In the genomic region with DNA sequence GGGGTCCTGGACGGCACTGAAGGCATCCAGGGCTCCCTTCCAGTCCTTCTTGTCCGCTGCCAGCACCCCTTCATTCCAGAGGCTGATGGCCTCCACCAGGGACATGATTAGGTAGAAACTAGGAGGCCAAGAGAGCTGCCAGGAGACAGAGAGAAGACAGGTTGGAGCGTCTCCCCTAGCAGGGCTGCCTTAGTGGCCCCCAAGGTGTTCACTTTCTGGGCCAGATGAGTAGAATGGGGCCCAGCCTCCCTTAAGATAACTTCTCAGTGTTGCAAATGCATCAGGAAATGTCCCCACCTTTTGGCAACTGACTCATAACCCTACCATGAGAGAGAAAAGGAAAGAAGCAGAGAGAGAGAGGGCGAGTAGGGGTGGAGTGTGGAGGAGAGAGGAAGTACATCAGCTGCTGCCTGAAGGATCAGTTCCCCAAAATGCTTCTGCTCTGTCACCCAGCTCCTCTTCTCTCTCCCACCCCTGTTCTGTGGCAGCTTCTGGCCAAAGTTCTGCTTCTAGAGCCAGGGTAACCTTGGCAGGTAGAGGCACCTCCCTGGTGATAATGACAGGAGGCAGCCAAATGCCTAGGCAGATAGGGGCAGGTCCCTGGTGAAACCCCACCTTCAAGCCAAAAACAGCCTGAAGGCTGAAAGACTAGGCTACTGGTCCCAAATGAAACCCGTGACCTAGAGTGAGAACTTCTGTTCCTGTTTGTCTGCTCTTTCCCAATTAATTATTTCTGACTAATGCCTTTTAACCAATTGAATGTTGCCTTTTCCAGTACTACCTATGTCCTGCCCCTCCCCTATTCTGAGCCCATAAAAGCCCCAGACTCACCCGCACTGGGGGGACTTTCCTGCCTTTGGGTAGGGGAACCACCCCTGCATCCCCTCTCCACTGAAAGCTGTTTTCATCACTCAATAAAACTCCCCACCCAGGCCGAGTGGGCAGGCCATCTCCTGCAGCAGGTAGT, we compare ENCODE assay signal across 8 cellular contexts. TPM values are rescaled to one million over a fixed set of nuclear protein-coding genes. Genes with fewer than 3 reads are reported as not detected.
DNase-seq lines count a peak whose midpoint lies in the region; ATAC-seq lines count a peak whose summit lies in the region.

Gene NCF2 (minus strand): TSS at position 235 of the 967 bp plus-strand sequence. CDS start 130 bp downstream, at position 105.

- no peaks in the 10 kb centered on the region for H3K27me3 Mint-ChIP-seq in CD4-positive, CD25-positive, alpha-beta regulatory T cell

- H3K27me3 ChIP-seq in CD4-positive, CD25-positive, alpha-beta regulatory T cell (ENCODE audit: control insufficient read depth, insufficient read depth, low read length): no peaks in the 10 kb centered on the region

- H3K4me3 ChIP-seq in CD4-positive, CD25-positive, alpha-beta regulatory T cell (ENCODE audit: low read depth, low read length): peak within 1 kb of the TSS; percentile 37

- H3K4me1 ChIP-seq in CD4-positive, CD25-positive, alpha-beta regulatory T cell (ENCODE audit: control insufficient read depth, insufficient read depth, low read length, poor library complexity, severe bottlenecking): peaks cover 21% of the 10 kb centered on the region

- no peaks in the 10 kb centered on the region for H3K36me3 Mint-ChIP-seq in CD4-positive, CD25-positive, alpha-beta regulatory T cell

- peak in 1 of 3 donors; percentile 91 for DNase-seq in CD4-positive, CD25-positive, alpha-beta regulatory T cell
- DNase-seq in GM19238 (ENCODE audit: insufficient read length, low spot score) (peak; percentile 65), germinal center (ENCODE audit: low spot score) (peak; percentile 77), NCI-H526 treated with DMSO at 0.1 percent for 48 hours (lab: John Stamatoyannopoulos, UW) (no peak)
- DNase-seq in stimulated activated CD8-positive, alpha-beta memory T cell treated with anti-CD3 and anti-CD28 coated beads, Interleukin-4, amount 100 ng/mL, for 48 hours: peak; percentile 52
- no peak for DNase-seq in stimulated activated naive CD4-positive, alpha-beta T cell (lab: John Stamatoyannopoulos, UW)

- H3K9me3 ChIP-seq in CD4-positive, CD25-positive, alpha-beta regulatory T cell (ENCODE audit: control insufficient read depth in 2 of 2, low read length in 2 of 2): no peaks in the 10 kb centered on the region

- intact Hi-C loops in T-helper 2 cell treated with Interferon-gamma antibody and Interleukin-4, amounts not matched to agents 100 ng/mL and 5 ng/mL, for 36 hours (cut with micrococcal nuclease): loop anchor here (1.0 to 5.0 kb wide), 3 partner anchors 44 to 120 kb away; partner anchors contain the start of gene ARPC5

- H3K9me3 Mint-ChIP-seq in CD4-positive, CD25-positive, alpha-beta regulatory T cell: no peaks in the 10 kb centered on the region

- peak within 1 kb of the TSS; percentile 52 for H3K27ac ChIP-seq in CD4-positive, CD25-positive, alpha-beta regulatory T cell (ENCODE audit: insufficient read depth, low read length, poor library complexity, severe bottlenecking)

- peak within 1 kb of the TSS; percentile 50 to 87 (median 76) for H3K27ac Mint-ChIP-seq in CD4-positive, CD25-positive, alpha-beta regulatory T cell

- peaks cover 10 to 31% (median 25%) of the 10 kb centered on the region in 4 donors for H3K4me1 Mint-ChIP-seq in CD4-positive, CD25-positive, alpha-beta regulatory T cell

- no peaks in the 10 kb centered on the region for H3K36me3 ChIP-seq in CD4-positive, CD25-positive, alpha-beta regulatory T cell (ENCODE audit: control insufficient read depth, insufficient read depth, low read length)

- peak within 1 kb of the TSS; percentile 16 to 44 (median 30) for H3K4me3 Mint-ChIP-seq in CD4-positive, CD25-positive, alpha-beta regulatory T cell

- peak; percentile 65 to 66 for ATAC-seq in CD4-positive, CD25-positive, alpha-beta regulatory T cell (ENCODE audit: low read depth in 2 of 2)
- ATAC-seq in HG03135 (IDR thresholded peaks at IDR 0.05; ENCODE audit: unreplicated experiment): peak; percentile 86

RNA-seq across cellular contexts. Expression of gene NCF2, which starts in this region (rescaled TPM):
- total RNA-seq in CD4-positive, CD25-positive, alpha-beta regulatory T cell: 9.3 TPM
- polyA plus RNA-seq in CD4-positive, CD25-positive, alpha-beta regulatory T cell: 10 to 100 TPM in 1 of 4 donors, 1 to 10 TPM in 3; 2.8 to 20.0 (median 5.4) TPM
- 20.9 and 22.9 TPM in 2 replicates for total RNA-seq in T-helper 2 cell treated with Interferon-gamma antibody and Interleukin-4, amounts not matched to agents 100 ng/mL and 5 ng/mL, for 36 hours

Comparison
In these comparisons a context has a peak if more than half of its experiments do, and no peak if none do; other contexts are left out.
1. DNase-seq: peak in GM19238 (single experiment), germinal center (single experiment) and stimulated activated CD8-positive, alpha-beta memory T cell treated with anti-CD3 and anti-CD28 coated beads, Interleukin-4, amount 100 ng/mL, for 48 hours (single experiment); none in NCI-H526 treated with DMSO at 0.1 percent for 48 hours (single experiment) and stimulated activated naive CD4-positive, alpha-beta T cell (0 of 6).